1 cellular context compared by ENCODE assay signal in the genomic region with DNA sequence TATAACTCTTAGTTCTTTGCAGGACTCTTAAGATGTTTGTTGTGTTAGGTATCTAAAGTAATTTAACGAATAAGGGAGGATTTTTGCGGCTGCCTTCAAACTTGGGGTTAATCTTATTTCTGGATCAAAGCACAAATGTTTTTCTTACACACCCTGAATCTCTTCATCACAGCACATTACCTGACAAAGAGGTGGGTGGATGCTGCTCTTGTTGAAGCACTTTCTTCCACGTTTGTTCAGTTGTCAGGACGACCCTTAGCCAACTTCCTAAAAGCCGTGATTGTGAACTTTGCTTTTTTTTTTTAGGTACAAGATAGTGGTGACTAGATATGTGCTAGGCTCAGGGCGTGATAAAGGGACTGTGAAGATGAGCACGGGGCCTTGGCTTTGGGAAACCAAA.
TF ChIP-seq lines count a peak whose summit lies in the region.

No MANE protein-coding gene starts in this region.

TF ChIP-seq in GM12878, 131 proteins besides CTCF, POLR2A, EP300 and RAD21 (continued from another document):
- TF ChIP-seq, protein P1, sequence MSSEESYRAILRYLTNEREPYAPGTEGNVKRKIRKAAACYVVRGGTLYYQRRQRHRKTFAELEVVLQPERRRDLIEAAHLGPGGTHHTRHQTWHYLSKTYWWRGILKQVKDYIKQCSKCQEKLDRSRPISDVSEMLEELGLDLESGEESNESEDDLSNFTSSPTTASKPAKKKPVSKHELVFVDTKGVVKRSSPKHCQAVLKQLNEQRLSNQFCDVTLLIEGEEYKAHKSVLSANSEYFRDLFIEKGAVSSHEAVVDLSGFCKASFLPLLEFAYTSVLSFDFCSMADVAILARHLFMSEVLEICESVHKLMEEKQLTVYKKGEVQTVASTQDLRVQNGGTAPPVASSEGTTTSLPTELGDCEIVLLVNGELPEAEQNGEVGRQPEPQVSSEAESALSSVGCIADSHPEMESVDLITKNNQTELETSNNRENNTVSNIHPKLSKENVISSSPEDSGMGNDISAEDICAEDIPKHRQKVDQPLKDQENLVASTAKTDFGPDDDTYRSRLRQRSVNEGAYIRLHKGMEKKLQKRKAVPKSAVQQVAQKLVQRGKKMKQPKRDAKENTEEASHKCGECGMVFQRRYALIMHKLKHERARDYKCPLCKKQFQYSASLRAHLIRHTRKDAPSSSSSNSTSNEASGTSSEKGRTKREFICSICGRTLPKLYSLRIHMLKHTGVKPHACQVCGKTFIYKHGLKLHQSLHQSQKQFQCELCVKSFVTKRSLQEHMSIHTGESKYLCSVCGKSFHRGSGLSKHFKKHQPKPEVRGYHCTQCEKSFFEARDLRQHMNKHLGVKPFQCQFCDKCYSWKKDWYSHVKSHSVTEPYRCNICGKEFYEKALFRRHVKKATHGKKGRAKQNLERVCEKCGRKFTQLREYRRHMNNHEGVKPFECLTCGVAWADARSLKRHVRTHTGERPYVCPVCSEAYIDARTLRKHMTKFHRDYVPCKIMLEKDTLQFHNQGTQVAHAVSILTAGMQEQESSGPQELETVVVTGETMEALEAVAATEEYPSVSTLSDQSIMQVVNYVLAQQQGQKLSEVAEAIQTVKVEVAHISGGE (CRISPR knock-in tag; IDR thresholded peaks at IDR 0.05): no peak
TF ChIP-seq in GM12878: peak in this region for 0.
